Comparison of ENCODE assay signal across 14 cellular contexts in the genomic region with DNA sequence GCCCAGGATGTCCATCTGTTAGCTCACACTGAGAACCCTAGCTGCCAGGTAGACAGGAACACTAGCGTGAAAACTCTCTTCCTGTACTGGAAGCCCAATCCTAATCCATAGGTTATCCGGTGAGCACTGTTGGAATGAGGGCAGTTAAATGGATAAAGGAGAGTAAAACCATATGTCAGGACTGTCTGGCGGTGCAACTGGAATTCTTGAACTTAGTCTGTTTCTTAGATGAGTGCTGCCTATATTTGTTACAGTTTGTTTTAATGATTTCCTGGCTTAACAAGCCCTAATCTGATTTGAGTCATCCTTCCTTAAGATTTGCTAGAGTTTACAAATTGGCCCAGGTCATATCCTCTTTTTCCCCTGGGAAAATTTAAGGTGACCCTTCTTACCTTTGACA.
DNase-seq lines count a peak whose midpoint lies in the region; FAIRE-seq and TF ChIP-seq lines count a peak whose summit lies in the region.
"Had no signal": no experiment of that assay in that cellular context is flagged by ENCODE, and none has a peak within 500 bp of the region (broad histone marks: within the 10 kb centered on the region; RNA-seq: fewer than 3 reads in every experiment).

No MANE protein-coding gene starts in this region.

- no TSS peak for BruUV-seq in endothelial cell of umbilical vein (replicated peaks; lab: Mats Ljungman, UMichigan)

- H3K27ac ChIP-seq in GM23248 (no peak overlapping the region), endothelial cell of umbilical vein (ENCODE audit: insufficient read depth, low read depth, low read length) (no peak overlapping the region), temporal lobe (ENCODE audit: low read depth, low read length) (peak overlapping the region; percentile 12)

- no peaks in the 10 kb centered on the region for H4K20me1 ChIP-seq in GM23248 (ENCODE audit: insufficient read depth)
- H4K20me1 ChIP-seq in endothelial cell of umbilical vein (replicated peaks; ENCODE audit: control insufficient read depth, extremely low read depth, insufficient read depth, low read length) = no peaks in the 10 kb centered on the region

- H3K4me1 ChIP-seq in GM23248 (ENCODE audit: insufficient read depth) (no peaks in the 10 kb centered on the region; the same call in 1 of the 2 replicates), endothelial cell of umbilical vein (ENCODE audit: control insufficient read depth, extremely low read depth, insufficient read depth, low read length) (no peaks in the 10 kb centered on the region)
- H3K4me1 ChIP-seq: HAP-1 had no signal

- H2AFZ ChIP-seq in GM23248 (no peak overlapping the region), endothelial cell of umbilical vein (ENCODE audit: low read depth, low read length) (no peak overlapping the region)

- H3K79me2 ChIP-seq in GM23248 (ENCODE audit: insufficient read depth) (no peaks in the 10 kb centered on the region), endothelial cell of umbilical vein (ENCODE audit: control insufficient read depth, insufficient read depth, low read length) (no peaks in the 10 kb centered on the region)

- H3K4me3 ChIP-seq in GM23248 (no peak overlapping the region), endothelial cell of umbilical vein (replicated peaks in 1 of 3; ENCODE audit: insufficient read depth in 1 of 3, low read depth in 1 of 3, low read length in 3 of 3) (no peak overlapping the region), foreskin fibroblast (ENCODE audit: low read depth in 1 of 2, low read length in 2 of 2) (no peak overlapping the region)
- H3K4me3 ChIP-seq: HAP-1 had no signal

- no peaks in the 10 kb centered on the region for H3K9me1 ChIP-seq in endothelial cell of umbilical vein (replicated peaks; ENCODE audit: control insufficient read depth, extremely low read depth, insufficient read depth, low read length)

- H3K9me2 ChIP-seq in GM23248 (ENCODE audit: insufficient read depth) = no peaks in the 10 kb centered on the region

- TF ChIP-seq POLR2A in endothelial cell of umbilical vein (IDR thresholded peaks at IDR 0.05; ENCODE audit: low read depth, low read length) = no peak

- no peak for FAIRE-seq in endothelial cell of umbilical vein (lab: Jason Lieb, UNC)
- FAIRE-seq: D721Med, H1 had no signal

- dilution Hi-C loops in endothelial cell of umbilical vein (cut with MboI; ENCODE audit: extremely low pct_ligation_motif_present, low sequenced_read_pairs) = no loop called here

- H3K9me3 ChIP-seq in GM23248 (ENCODE audit: low read depth) (no peaks in the 10 kb centered on the region), endothelial cell of umbilical vein (replicated peaks; ENCODE audit: control insufficient read depth, insufficient read depth, low read length) (no peaks in the 10 kb centered on the region)
- H3K9me3 ChIP-seq: HAP-1 had no signal

- TF ChIP-seq CTCF in endothelial cell of umbilical vein (IDR thresholded peaks at IDR 0.05; ENCODE audit: extremely low read depth in 1 of 2, insufficient read depth in 1 of 2, low read depth in 1 of 2, low read length in 2 of 2) (no peak), foreskin fibroblast (IDR thresholded peaks at IDR 0.05; ENCODE audit: low read depth, low read length) (no peak)

- H3K27me3 ChIP-seq in GM23248 (replicated peaks; ENCODE audit: insufficient read depth) = no peaks in the 10 kb centered on the region
- no peaks in the 10 kb centered on the region for H3K27me3 ChIP-seq in endothelial cell of umbilical vein (ENCODE audit: control insufficient read depth in 2 of 2, insufficient read depth in 2 of 2, low read length in 2 of 2)

- intact Hi-C loops in endothelial cell of umbilical vein (cut with micrococcal nuclease) = no loop called here

- DNase-seq in GM23248 = peak; percentile 5
- DNase-seq in NCI-H82 (lab: John Stamatoyannopoulos, UW) = peak; percentile 67
- DNase-seq in endothelial cell of umbilical vein (ENCODE audit: low read depth, low spot score) = peak; percentile 1
- no peak for DNase-seq in foreskin fibroblast
- no peak for DNase-seq in putamen (ENCODE audit: low spot score)
- DNase-seq in SKM-1 treated with dmso at 0.1 percent for 144 hours (lab: John Stamatoyannopoulos, UW; ENCODE audit: unreplicated experiment) = no peak
- DNase-seq: CD8-positive, alpha-beta T cell; COR-L47; DMS153; DMS79 treated with DMSO at 0.1 percent for 48 hours had no signal

- H3K36me3 ChIP-seq in GM23248 (ENCODE audit: low read depth) (no peaks in the 10 kb centered on the region), endothelial cell of umbilical vein (ENCODE audit: control insufficient read depth in 2 of 2, extremely low read depth in 1 of 2, insufficient read depth in 2 of 2, low read length in 2 of 2) (no peaks in the 10 kb centered on the region)

- POLR2A ChIA-PET in endothelial cell of umbilical vein (lab: Charles Lee) = no interaction called here

- no peak overlapping the region for H3K9ac ChIP-seq in GM23248
- no peak overlapping the region for H3K9ac ChIP-seq in endothelial cell of umbilical vein (replicated peaks; ENCODE audit: extremely low read depth, insufficient read depth, low read length)

- 41 to 48% methylated on average over 3 of the region's 3 CpGs for WGBS in GM23248 (ENCODE audit: low coverage in 1 of 2, low lambda C conversion rate in 2 of 2, missing lambda C conversion rate in 2 of 2), 2 experiments

- no peak overlapping the region for H3K4me2 ChIP-seq in GM23248 (ENCODE audit: unreplicated experiment)
- H3K4me2 ChIP-seq in endothelial cell of umbilical vein (ENCODE audit: insufficient read depth, low read length) = no peak overlapping the region

- in situ Hi-C loops in GM23248 (cut with MboI) = no loop called here

- CTCF ChIA-PET in endothelial cell of umbilical vein (lab: Charles Lee) = no interaction called here

- no peaks in the 10 kb centered on the region for H3F3A ChIP-seq in GM23248 (ENCODE audit: insufficient read depth)

TF ChIP-seq in endothelial cell of umbilical vein, 7 proteins besides CTCF, POLR2A, EP300 and RAD21:
- TF ChIP-seq EZH2 (IDR thresholded peaks at IDR 0.05; ENCODE audit: borderline replicate concordance, low read depth, low read length, severe bottlenecking) = no peak
- TF ChIP-seq GATA2 (IDR thresholded peaks at IDR 0.05; ENCODE audit: insufficient read depth, insufficient read length, low read depth, low read length) = no peak
- TF ChIP-seq, protein P1, sequence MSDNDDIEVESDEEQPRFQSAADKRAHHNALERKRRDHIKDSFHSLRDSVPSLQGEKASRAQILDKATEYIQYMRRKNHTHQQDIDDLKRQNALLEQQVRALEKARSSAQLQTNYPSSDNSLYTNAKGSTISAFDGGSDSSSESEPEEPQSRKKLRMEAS (IDR thresholded peaks at IDR 0.05; ENCODE audit: insufficient read depth, insufficient read length) = no peak
- TF ChIP-seq POLR2AphosphoS5 (IDR thresholded peaks at IDR 0.05; ENCODE audit: insufficient read depth, low read depth, low read length) = no peak
- TF ChIP-seq MYC (IDR thresholded peaks at IDR 0.05; ENCODE audit: low read depth, low read length) = no peak
- no peak for TF ChIP-seq JUN (IDR thresholded peaks at IDR 0.05; ENCODE audit: borderline replicate concordance, insufficient read depth, insufficient read length, low read depth)
- TF ChIP-seq FOS (IDR thresholded peaks at IDR 0.05; ENCODE audit: borderline replicate concordance, insufficient read depth, low read length) = no peak
TF ChIP-seq in endothelial cell of umbilical vein: peak in this region for 0.

Comparison
In these comparisons a context has a peak if more than half of its experiments do, and no peak if none do; other contexts are left out.
1. DNase-seq: peak in GM23248 (single experiment), NCI-H82 (single experiment) and endothelial cell of umbilical vein (single experiment); none in foreskin fibroblast (0 of 2), putamen (single experiment) and SKM-1 treated with dmso at 0.1 percent for 144 hours (single experiment).